8 cellular contexts compared by ENCODE assay signal in genomic region chr1:231421616-231421970, GRCh38. TPM values are rescaled to one million over a fixed set of nuclear protein-coding genes. Genes with fewer than 3 reads are reported as not detected.
A peak's percentile ranks its signal among the peaks of the same experiment; 100 is the strongest.
DNase-seq lines count a peak whose midpoint lies in the region; ATAC-seq and TF ChIP-seq lines count a peak whose summit lies in the region.

No MANE protein-coding gene starts in this region.

- TF ChIP-seq POLR2A in thyroid gland (IDR thresholded peaks at IDR 0.05): no peak

- peak overlapping the region; percentile 92 to 96 (median 94) for H3K27ac ChIP-seq in thyroid gland

- ATAC-seq in GM19463 (IDR thresholded peaks at IDR 0.05; ENCODE audit: unreplicated experiment): peak; percentile 22
- peak; percentile 21 for ATAC-seq in HG03565 (IDR thresholded peaks at IDR 0.05; ENCODE audit: unreplicated experiment)

- no peak for TF ChIP-seq CTCF in WI38 (IDR thresholded peaks at IDR 0.05; ENCODE audit: low read depth, low read length)
- no peak for TF ChIP-seq CTCF in thyroid gland (IDR thresholded peaks at IDR 0.05)

- no peaks in the 10 kb centered on the region for H3K27me3 ChIP-seq in endocrine pancreas (ENCODE audit: control insufficient read depth, insufficient read depth, low read length)
- H3K27me3 ChIP-seq in thyroid gland: no peaks in the 10 kb centered on the region

- H3K36me3 ChIP-seq in endocrine pancreas (ENCODE audit: control insufficient read depth, insufficient read depth, low read length) (no peaks in the 10 kb centered on the region), thyroid gland (no peaks in the 10 kb centered on the region)

- peak; percentile 63 for DNase-seq in EH (ENCODE audit: low read depth)
- DNase-seq in mucosa of gallbladder (ENCODE audit: low spot score): peak; percentile 29
- DNase-seq in thyroid gland: peak in 1 of 2 donors; percentile 46
- DNase-seq in HuH-7.5 (ENCODE audit: low spot score): no peak

- H3K4me1 ChIP-seq in endocrine pancreas (ENCODE audit: control insufficient read depth, insufficient read depth, low read length) (peaks cover 24% of the 10 kb centered on the region), thyroid gland (peaks cover 21 to 26% of the 10 kb centered on the region in 2 donors)

- peak overlapping the region; percentile 87 for H3K4me3 ChIP-seq in WI38 (ENCODE audit: low read depth, low read length)
- H3K4me3 ChIP-seq in endocrine pancreas (ENCODE audit: control insufficient read depth, insufficient read depth, low read length): no peak overlapping the region
- peak overlapping the region; percentile 54 to 87 (median 84) for H3K4me3 ChIP-seq in thyroid gland (replicated peaks in 1 of 3)

- H3K9me3 ChIP-seq in endocrine pancreas (ENCODE audit: control insufficient read depth, low read length) (no peaks in the 10 kb centered on the region), thyroid gland (no peaks in the 10 kb centered on the region)

- peak overlapping the region; percentile 90 for H3K9ac ChIP-seq in endocrine pancreas (ENCODE audit: control insufficient read depth, insufficient read depth, low read length)

- intact Hi-C loops in thyroid gland (cut with DNase I): no loop called here

- WGBS in thyroid gland, 2 donors: no CpG with 5 or more reads among the region's 45 CpGs

RNA-seq across cellular contexts. Expression of gene EGLN1, which starts 0.5 kb away (rescaled TPM):
- total RNA-seq in mucosa of gallbladder (49.1 TPM), thyroid gland (10 to 100 TPM; 36.6 to 48.5 (median 42.2) TPM)
